In genomic region chr19:3500429-3501101, GRCh38 we compare ENCODE assay signal across 8 cellular contexts. TPM values are rescaled to one million over a fixed set of nuclear protein-coding genes. Genes with fewer than 3 reads are reported as not detected.
DNase-seq lines count a peak whose midpoint lies in the region; ATAC-seq and TF ChIP-seq lines count a peak whose summit lies in the region.

A gene with protein sequence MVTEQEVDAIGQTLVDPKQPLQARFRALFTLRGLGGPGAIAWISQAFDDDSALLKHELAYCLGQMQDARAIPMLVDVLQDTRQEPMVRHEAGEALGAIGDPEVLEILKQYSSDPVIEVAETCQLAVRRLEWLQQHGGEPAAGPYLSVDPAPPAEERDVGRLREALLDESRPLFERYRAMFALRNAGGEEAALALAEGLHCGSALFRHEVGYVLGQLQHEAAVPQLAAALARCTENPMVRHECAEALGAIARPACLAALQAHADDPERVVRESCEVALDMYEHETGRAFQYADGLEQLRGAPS (minus strand): TSS chr19:3500674. CDS start chr19:3496814, 3,860 bp downstream.

- H3K36me3 Mint-ChIP-seq in activated T-helper 2 cell treated with anti-CD3 and anti-CD28 coated beads, Interferon-gamma antibody, Interleukin-2, Interleukin-4, amounts not matched to agents 10 μg/mL and 5 μg/mL and 100 μg/mL, durations not matched to agents 14 hours and 24 hours and 36 hours (ENCODE audit: low read depth), result peaks cover 28% of the 10 kb centered on the region
- no peaks in the 10 kb centered on the region for H3K36me3 Mint-ChIP-seq in natural killer cell

- intact Hi-C loops in activated T-helper 2 cell treated with anti-CD3 and anti-CD28 coated beads, Interferon-gamma antibody, Interleukin-2, Interleukin-4, amounts not matched to agents 10 μg/mL and 5 μg/mL and 100 μg/mL, durations not matched to agents 14 hours and 24 hours and 36 hours (cut with micrococcal nuclease), result loop anchor here (2.0 kb wide), 1 partner anchor 72 kb away; the partner anchor contains the start of gene HMG20B
- intact Hi-C loops in natural killer cell (cut with micrococcal nuclease), result no loop called here

- H3K4me1 Mint-ChIP-seq in activated T-helper 2 cell treated with anti-CD3 and anti-CD28 coated beads, Interferon-gamma antibody, Interleukin-2, Interleukin-4, amounts not matched to agents 10 μg/mL and 5 μg/mL and 100 μg/mL, durations not matched to agents 14 hours and 24 hours and 36 hours (ENCODE audit: low read depth), result peaks cover 17% of the 10 kb centered on the region
- peaks cover 17 to 29% of the 10 kb centered on the region in 2 donors for H3K4me1 Mint-ChIP-seq in natural killer cell

- peak within 1 kb of the TSS; percentile 72 for H3K4me3 ChIP-seq in RWPE2 (ENCODE audit: severe bottlenecking)

- H3K4me1 ChIP-seq in RWPE2 (ENCODE audit: insufficient read depth, poor library complexity, severe bottlenecking), result peaks cover 7% of the 10 kb centered on the region

- H3K27ac ChIP-seq in RWPE2 (ENCODE audit: poor library complexity, severe bottlenecking), result peak within 1 kb of the TSS; percentile 61

- H3K4me3 Mint-ChIP-seq in activated T-helper 2 cell treated with anti-CD3 and anti-CD28 coated beads, Interferon-gamma antibody, Interleukin-2, Interleukin-4, amounts not matched to agents 10 μg/mL and 5 μg/mL and 100 μg/mL, durations not matched to agents 14 hours and 24 hours and 36 hours (ENCODE audit: low read depth), result peak within 1 kb of the TSS; percentile 96
- H3K4me3 Mint-ChIP-seq in natural killer cell, result peak within 1 kb of the TSS; percentile 94

- H3K9me3 Mint-ChIP-seq in activated T-helper 2 cell treated with anti-CD3 and anti-CD28 coated beads, Interferon-gamma antibody, Interleukin-2, Interleukin-4, amounts not matched to agents 10 μg/mL and 5 μg/mL and 100 μg/mL, durations not matched to agents 14 hours and 24 hours and 36 hours, result no peaks in the 10 kb centered on the region
- no peaks in the 10 kb centered on the region for H3K9me3 Mint-ChIP-seq in natural killer cell

- no peaks in the 10 kb centered on the region for H3K27me3 ChIP-seq in RWPE2 (ENCODE audit: insufficient read depth, poor library complexity, severe bottlenecking)

- H3K36me3 ChIP-seq in RWPE2 (ENCODE audit: low read depth), result peaks cover 11% of the 10 kb centered on the region

- TF ChIP-seq CTCF in RWPE2 (IDR thresholded peaks at IDR 0.05; ENCODE audit: poor library complexity, severe bottlenecking), result no peak
- TF ChIP-seq CTCF in natural killer cell (IDR thresholded peaks at IDR 0.05), result no peak

- H3K9me3 ChIP-seq in RWPE2 (ENCODE audit: severe bottlenecking), result no peaks in the 10 kb centered on the region

- peak within 1 kb of the TSS; percentile 99 for H3K27ac Mint-ChIP-seq in activated T-helper 2 cell treated with anti-CD3 and anti-CD28 coated beads, Interferon-gamma antibody, Interleukin-2, Interleukin-4, amounts not matched to agents 10 μg/mL and 5 μg/mL and 100 μg/mL, durations not matched to agents 14 hours and 24 hours and 36 hours
- H3K27ac Mint-ChIP-seq in natural killer cell, result peak within 1 kb of the TSS; percentile 99

- DNase-seq in Daoy (ENCODE audit: low read depth) (peak; percentile 98), GOT3 (lab: John Stamatoyannopoulos, UW) (peak; percentile 87), LoVo (ENCODE audit: low spot score) (peak; percentile 98), RWPE2 (ENCODE audit: low spot score) (peak; percentile 88), fibroblast of peridontal ligament (ENCODE audit: extremely low read depth) (peak; percentile 97), natural killer cell (peak; percentile 95)
- DNase-seq in activated T-helper 2 cell treated with anti-CD3 and anti-CD28 coated beads, Interferon-gamma antibody, Interleukin-2, Interleukin-4, amounts not matched to agents 10 μg/mL and 5 μg/mL and 100 μg/mL, durations not matched to agents 14 hours and 24 hours and 36 hours (ENCODE audit: low spot score), result peak; percentile 93
- DNase-seq in stimulated activated naive CD4-positive, alpha-beta T cell treated with Interleukin-2 at 50 U/mL for 16 hours (lab: John Stamatoyannopoulos, UW), result peak; percentile 95

- ATAC-seq in RWPE2 (ENCODE audit: low read depth) (peak; percentile 88), natural killer cell (peak; percentile 81 to 93 (median 89))

- H3K27me3 Mint-ChIP-seq in activated T-helper 2 cell treated with anti-CD3 and anti-CD28 coated beads, Interferon-gamma antibody, Interleukin-2, Interleukin-4, amounts not matched to agents 10 μg/mL and 5 μg/mL and 100 μg/mL, durations not matched to agents 14 hours and 24 hours and 36 hours (ENCODE audit: low read depth), result no peaks in the 10 kb centered on the region
- H3K27me3 Mint-ChIP-seq in natural killer cell (ENCODE audit: low read depth in 2 of 2), result no peaks in the 10 kb centered on the region

RNA-seq across cellular contexts. Expression of the gene that starts here (rescaled TPM):
- total RNA-seq in Daoy (2014; rRNA removed; shearing (Covaris generic)), result 22.9 and 24.2 TPM in 2 replicates
- 19.7 and 20.6 TPM in 2 replicates for total RNA-seq in activated T-helper 2 cell treated with anti-CD3 and anti-CD28 coated beads, Interferon-gamma antibody, Interleukin-2, Interleukin-4, amounts not matched to agents 10 μg/mL and 5 μg/mL and 100 μg/mL, durations not matched to agents 14 hours and 24 hours and 36 hours
- 1 to 10 TPM; 4.5 to 5.9 (median 4.6) TPM for total RNA-seq in natural killer cell

Comparison
In these comparisons a context has a peak if more than half of its experiments do, and no peak if none do; other contexts are left out.
1. Peak in every context shown above with its lines: DNase-seq, ATAC-seq, H3K4me3 ChIP-seq and H3K27ac ChIP-seq.